ENCODE assay signal across 8 cellular contexts in genomic region chr1:247936965-247937734, GRCh38. TPM values are rescaled to one million over a fixed set of nuclear protein-coding genes. Genes with fewer than 3 reads are reported as not detected.
DNase-seq lines count a peak whose midpoint lies in the region; ATAC-seq, FAIRE-seq and TF ChIP-seq lines count a peak whose summit lies in the region.
"Not testable (repeated sequence)": the region's sequence is repeated elsewhere in the genome, so short reads cannot be mapped to it uniquely, and the experiment has no call there.

No MANE protein-coding gene starts in this region.

- TF ChIP-seq EP300 in H1 (IDR thresholded peaks at IDR 0.05; ENCODE audit: borderline replicate concordance in 1 of 2, low read depth in 2 of 2, low read length in 2 of 2), result not testable (repeated sequence)

- not testable (repeated sequence) for H2BK12ac ChIP-seq in H1 (ENCODE audit: low read depth, low read length)

- not testable (repeated sequence) for H3K56ac ChIP-seq in H1 (replicated peaks; ENCODE audit: insufficient read length, low read depth, low read length)

- not testable (repeated sequence) for H2BK120ac ChIP-seq in H1 (replicated peaks; ENCODE audit: low read depth, low read length)

- not testable (repeated sequence) for H3K23ac ChIP-seq in H1 (ENCODE audit: insufficient read length)

- H2BK20ac ChIP-seq in H1 (ENCODE audit: low read length), result not testable (repeated sequence)

- not testable (repeated sequence) for H3K18ac ChIP-seq in H1 (ENCODE audit: extremely low read depth, low read length)

- H3K4me3 ChIP-seq in CD8-positive, alpha-beta T cell (ENCODE audit: low read depth, low read length), result peak overlapping the region; percentile 50
- not testable (repeated sequence) for H3K4me3 ChIP-seq in OCI-LY3 (ENCODE audit: low read length)
- peak overlapping the region in 1 of 4 experiments; percentile 36; a peak in 1 of 8 replicates for H3K4me3 ChIP-seq in H1 (ENCODE audit: extremely low read depth in 1 of 4, insufficient read depth in 2 of 4, low read depth in 3 of 4, low read length in 4 of 4)

- not testable (repeated sequence) for H3K36me3 Mint-ChIP-seq in CD8-positive, alpha-beta T cell; memory B cell

- ATAC-seq in CD8-positive, alpha-beta T cell, result peak; percentile 92
- ATAC-seq in GM19468 (IDR thresholded peaks at IDR 0.05; ENCODE audit: extremely low read depth, unreplicated experiment) (peak; percentile 100), HG03439 (IDR thresholded peaks at IDR 0.05; ENCODE audit: unreplicated experiment) (peak; percentile 100), memory B cell (ENCODE audit: low read depth) (peak; percentile 96)

- H2AFZ ChIP-seq in OCI-LY3 (ENCODE audit: low read depth, low read length); H1 (ENCODE audit: low read length): not testable (repeated sequence)

- not testable (repeated sequence) for H3K27me3 ChIP-seq in CD8-positive, alpha-beta T cell (ENCODE audit: insufficient read depth, low read length); OCI-LY3 (ENCODE audit: low read depth, low read length); H1 (replicated peaks in 1 of 4; ENCODE audit: control insufficient read depth in 3 of 4, extremely low read depth in 1 of 4, insufficient read depth in 3 of 4, low read length in 3 of 4)

- not testable (repeated sequence) for H3K9ac ChIP-seq in OCI-LY3 (ENCODE audit: low read length); H1 (replicated peaks in 1 of 4; ENCODE audit: extremely low read depth in 1 of 4, low read depth in 3 of 4, low read length in 3 of 4)

- H2AK5ac ChIP-seq in H1 (ENCODE audit: low read depth, low read length), result not testable (repeated sequence)

- H3K4ac ChIP-seq in H1 (replicated peaks; ENCODE audit: insufficient read length, low read depth, low read length), result not testable (repeated sequence)

- not testable (repeated sequence) for H3K27ac ChIP-seq in CD8-positive, alpha-beta T cell (ENCODE audit: low read depth, low read length); OCI-LY3 (ENCODE audit: low read length); H1 (ENCODE audit: low read depth, low read length)

- not testable (repeated sequence) for H3K4me1 Mint-ChIP-seq in CD8-positive, alpha-beta T cell (ENCODE audit: low read depth); memory B cell

- H4K8ac ChIP-seq in H1 (ENCODE audit: extremely low read depth, insufficient read depth, low read length), result peak overlapping the region; percentile 51; the same call in 1 of the 2 replicates

- intact Hi-C loops in CD8-positive, alpha-beta T cell (cut with DNase I, micrococcal nuclease), result loop anchor here in 1 of 2 experiments (1.0 to 5.0 kb wide), 2 partner anchors 870 to 885 kb away; no protein-coding TSS in a partner anchor

- TF ChIP-seq RAD21 in H1 (IDR thresholded peaks at IDR 0.05 in 1 of 2, conservative IDR thresholded peaks at IDR 0.05 in 1 of 2; ENCODE audit: low read depth in 2 of 2, low read length in 2 of 2), result peak; percentile 80 to 85

- not testable (repeated sequence) for H4K91ac ChIP-seq in H1 (replicated peaks; ENCODE audit: insufficient read length, low read length)

- H2BK5ac ChIP-seq in H1 (ENCODE audit: low read depth, low read length), result not testable (repeated sequence)

- not testable (repeated sequence) for TF ChIP-seq POLR2A in H1 (IDR thresholded peaks at IDR 0.05; ENCODE audit: control extremely low read depth in 1 of 2, low read depth in 2 of 2, low read length in 2 of 2)

- not testable (repeated sequence) for H3K9me3 Mint-ChIP-seq in CD8-positive, alpha-beta T cell; memory B cell

- peak; percentile 96 for TF ChIP-seq CTCF in CD8-positive, alpha-beta T cell (IDR thresholded peaks at IDR 0.05)
- TF ChIP-seq CTCF in OCI-LY3 (IDR thresholded peaks at IDR 0.05; ENCODE audit: low read depth, low read length) (peak; percentile 55), H1 (IDR thresholded peaks at IDR 0.05; ENCODE audit: control extremely low read depth in 1 of 3, insufficient read depth in 1 of 3, low read depth in 1 of 3, low read length in 3 of 3) (peak; percentile 72 to 98 (median 88))

- peak overlapping the region; percentile 88 for H3K4me3 Mint-ChIP-seq in CD8-positive, alpha-beta T cell
- H3K4me3 Mint-ChIP-seq in memory B cell, result peak overlapping the region; percentile 76

- not testable (repeated sequence) for H3K79me2 ChIP-seq in OCI-LY3 (ENCODE audit: low read length); H1 (ENCODE audit: control insufficient read depth in 1 of 2, insufficient read depth in 2 of 2, low read length in 2 of 2)

- DNase-seq in CD8-positive, alpha-beta T cell, result peak; percentile 9 to 87 (median 77)
- DNase-seq in activated CD8-positive, alpha-beta memory T cell treated with anti-CD3 and anti-CD28 coated beads, Interleukin-2, amount 50 U/mL, for 48 hours, result peak; percentile 97
- peak; percentile 34 to 99 for DNase-seq in H1 (ENCODE audit: low read depth in 1 of 2, low spot score in 2 of 2)
- peak; percentile 77 to 90 for DNase-seq in memory B cell (ENCODE audit: low spot score in 2 of 2)
- peak; percentile 57 for DNase-seq in stimulated activated CD8-positive, alpha-beta memory T cell treated with anti-CD3 and anti-CD28 coated beads, Interleukin-12 subunit alpha, Interleukin-12 subunit beta, amount 100 ng/mL, for 1 hour (ENCODE audit: low read depth)

- FAIRE-seq in H1 (lab: Jason Lieb, UNC), result not testable (repeated sequence)

- peak overlapping the region; percentile 75 for H3K27ac Mint-ChIP-seq in CD8-positive, alpha-beta T cell
- not testable (repeated sequence) for H3K27ac Mint-ChIP-seq in memory B cell

- not testable (repeated sequence) for H4K5ac ChIP-seq in H1 (ENCODE audit: insufficient read length, low read depth, low read length)

- not testable (repeated sequence) for H2BK15ac ChIP-seq in H1 (ENCODE audit: low read length)

- CTCF ChIA-PET in CD8-positive, alpha-beta T cell (lab: Charles Lee), result interaction anchor here (0.8 to 1.3 kb wide), 2 partner anchors 19 to 38 kb away, joined by 3 to 5 read pairs; no protein-coding TSS in a partner anchor
- CTCF ChIA-PET in H1 (lab: Charles Lee; ENCODE audit: partially characterized antibody), result interaction anchor here (0.7 to 1.0 kb wide), 8 partner anchors 10 to 818 kb away, joined by 3 to 4 read pairs (median 3); partner anchors contain the start of genes LYPD8 and OR2AJ1

- POLR2A ChIA-PET in CD8-positive, alpha-beta T cell (lab: Charles Lee); H1 (lab: Charles Lee; ENCODE audit: partially characterized antibody): not testable (repeated sequence)

- H3K9me3 ChIP-seq in CD8-positive, alpha-beta T cell (ENCODE audit: low read length); OCI-LY3 (ENCODE audit: insufficient read depth, low read length): not testable (repeated sequence)
- H3K9me3 ChIP-seq in H1 (ENCODE audit: insufficient read depth in 2 of 2, low read depth in 1 of 2, low read length in 1 of 2), result peaks cover 60 to 65% of the 10 kb centered on the region in 2 experiments

- not testable (repeated sequence) for H3K79me1 ChIP-seq in H1 (ENCODE audit: low read depth, low read length)

- not testable (repeated sequence) for H4K20me1 ChIP-seq in OCI-LY3 (ENCODE audit: insufficient read depth, low read length); H1 (replicated peaks in 1 of 2; ENCODE audit: control insufficient read depth in 1 of 2, insufficient read depth in 2 of 2, low read length in 2 of 2)

- WGBS in H1 (ENCODE audit: extremely low coverage in 1 of 2, insufficient coverage in 1 of 2, insufficient read length in 1 of 2, insufficient replicate concordance in 2 of 2, low coverage in 1 of 2, low lambda C conversion rate in 2 of 2, missing lambda C conversion rate in 1 of 2), 2 experiments, result 72% methylated on average over 34 of the region's 44 CpGs; no CpG with 5 or more reads in 1 of the 2 experiments

- H3K4me1 ChIP-seq in CD8-positive, alpha-beta T cell (ENCODE audit: insufficient read depth, low read length); OCI-LY3 (ENCODE audit: low read length); H1 (replicated peaks in 1 of 4; ENCODE audit: control insufficient read depth in 3 of 4, insufficient read depth in 4 of 4, low read length in 3 of 4): not testable (repeated sequence)

- not testable (repeated sequence) for H3K23me2 ChIP-seq in H1 (ENCODE audit: low read depth, low read length)

- not testable (repeated sequence) for H3K14ac ChIP-seq in H1 (ENCODE audit: insufficient read length)

- not testable (repeated sequence) for H3K27me3 Mint-ChIP-seq in CD8-positive, alpha-beta T cell (ENCODE audit: low read depth); memory B cell

- H3K36me3 ChIP-seq in CD8-positive, alpha-beta T cell (ENCODE audit: insufficient read depth, low read length); OCI-LY3 (replicated peaks; ENCODE audit: low read depth, low read length); H1 (ENCODE audit: control insufficient read depth in 2 of 4, insufficient read depth in 4 of 4, low read length in 3 of 4): not testable (repeated sequence)

- not testable (repeated sequence) for H3K4me2 ChIP-seq in OCI-LY3 (ENCODE audit: low read length); H1 (ENCODE audit: insufficient read depth in 1 of 2, low read depth in 2 of 2, low read length in 2 of 2)

RNA-seq across cellular contexts. Expression of gene OR2L8, which starts 11.5 kb away (rescaled TPM):
- total RNA-seq in CD8-positive, alpha-beta T cell, result under 1 TPM; 0.35 to 0.36 TPM
- not detected in 2 replicates for total RNA-seq in H1 (2021; fragmentation: NEBNext Ultra II Directional; extraction: Animal tissue kit (Norgen Biotek cat#: 25700))
- not detected in 2 replicates for polyA plus RNA-seq in H1 (2011; rRNA removed)
- polyA plus RNA-seq in H1 (2011; cell fraction: cytosol; rRNA removed), result not detected
- not detected for polyA plus RNA-seq in H1 (2011; cell fraction: nucleus; rRNA removed)
- polyA plus RNA-seq in H1 (2012, experiment 1 of 2), result not detected in 4 replicates
- polyA plus RNA-seq in H1 (2012, experiment 2 of 2), result not detected
- not detected for polyA plus RNA-seq in H1 (2013, experiment 1 of 2)
- not detected for polyA plus RNA-seq in H1 (2013, experiment 2 of 2)
- polyA minus RNA-seq in H1 (2011; rRNA and poly(A)+ RNA removed), result 0.20 TPM in 1 of 2 replicates, not detected in the other
- polyA minus RNA-seq in H1 (2011; cell fraction: cytosol; rRNA and poly(A)+ RNA removed), result not detected
- polyA minus RNA-seq in H1 (2011; cell fraction: nucleus; rRNA and poly(A)+ RNA removed), result not detected

RNA-seq across cellular contexts. Expression of gene OR2AJ1, which starts 12.5 kb away (rescaled TPM):
- total RNA-seq in CD8-positive, alpha-beta T cell, result not detected
- not detected in 2 replicates for total RNA-seq in H1 (2021; fragmentation: NEBNext Ultra II Directional; extraction: Animal tissue kit (Norgen Biotek cat#: 25700))
- polyA plus RNA-seq in H1 (2011; rRNA removed), result not detected in 2 replicates
- polyA plus RNA-seq in H1 (2011; cell fraction: cytosol; rRNA removed), result not detected
- polyA plus RNA-seq in H1 (2011; cell fraction: nucleus; rRNA removed), result not detected
- not detected in 4 replicates for polyA plus RNA-seq in H1 (2012, experiment 1 of 2)
- polyA plus RNA-seq in H1 (2012, experiment 2 of 2), result not detected
- not detected for polyA plus RNA-seq in H1 (2013, experiment 1 of 2)
- not detected for polyA plus RNA-seq in H1 (2013, experiment 2 of 2)
- not detected in 2 replicates for polyA minus RNA-seq in H1 (2011; rRNA and poly(A)+ RNA removed)
- not detected for polyA minus RNA-seq in H1 (2011; cell fraction: cytosol; rRNA and poly(A)+ RNA removed)
- polyA minus RNA-seq in H1 (2011; cell fraction: nucleus; rRNA and poly(A)+ RNA removed), result not detected

RNA-seq across cellular contexts. Expression of gene OR2T8, which starts 17.1 kb away (rescaled TPM):
- not detected for total RNA-seq in CD8-positive, alpha-beta T cell
- total RNA-seq in H1 (2021; fragmentation: NEBNext Ultra II Directional; extraction: Animal tissue kit (Norgen Biotek cat#: 25700)), result not detected in 2 replicates
- not detected in 2 replicates for polyA plus RNA-seq in H1 (2011; rRNA removed)
- not detected for polyA plus RNA-seq in H1 (2011; cell fraction: cytosol; rRNA removed)
- polyA plus RNA-seq in H1 (2011; cell fraction: nucleus; rRNA removed), result not detected
- not detected in 4 replicates for polyA plus RNA-seq in H1 (2012, experiment 1 of 2)
- polyA plus RNA-seq in H1 (2012, experiment 2 of 2), result not detected
- not detected for polyA plus RNA-seq in H1 (2013, experiment 1 of 2)
- polyA plus RNA-seq in H1 (2013, experiment 2 of 2), result not detected
- polyA minus RNA-seq in H1 (2011; rRNA and poly(A)+ RNA removed), result not detected in 2 replicates
- polyA minus RNA-seq in H1 (2011; cell fraction: cytosol; rRNA and poly(A)+ RNA removed), result not detected
- polyA minus RNA-seq in H1 (2011; cell fraction: nucleus; rRNA and poly(A)+ RNA removed), result not detected

RNA-seq across cellular contexts. Expression of gene OR2AK2, which starts 27.9 kb away (rescaled TPM):
- total RNA-seq in CD8-positive, alpha-beta T cell, result under 1 TPM; 0.62 to 0.69 TPM
- not detected in 2 replicates for total RNA-seq in H1 (2021; fragmentation: NEBNext Ultra II Directional; extraction: Animal tissue kit (Norgen Biotek cat#: 25700))
- polyA plus RNA-seq in H1 (2011; rRNA removed), result not detected in 2 replicates
- polyA plus RNA-seq in H1 (2011; cell fraction: cytosol; rRNA removed), result not detected
- not detected for polyA plus RNA-seq in H1 (2011; cell fraction: nucleus; rRNA removed)
- not detected in 4 replicates for polyA plus RNA-seq in H1 (2012, experiment 1 of 2)
- not detected for polyA plus RNA-seq in H1 (2012, experiment 2 of 2)
- 0.04 TPM for polyA plus RNA-seq in H1 (2013, experiment 1 of 2)
- polyA plus RNA-seq in H1 (2013, experiment 2 of 2), result not detected
- not detected in 2 replicates for polyA minus RNA-seq in H1 (2011; rRNA and poly(A)+ RNA removed)
- not detected for polyA minus RNA-seq in H1 (2011; cell fraction: cytosol; rRNA and poly(A)+ RNA removed)
- polyA minus RNA-seq in H1 (2011; cell fraction: nucleus; rRNA and poly(A)+ RNA removed), result not detected

RNA-seq across cellular contexts. Expression of gene OR2W3, which starts 41.8 kb away (rescaled TPM):
- not detected for total RNA-seq in CD8-positive, alpha-beta T cell
- total RNA-seq in H1 (2021; fragmentation: NEBNext Ultra II Directional; extraction: Animal tissue kit (Norgen Biotek cat#: 25700)), result 0.82 and 1.1 TPM in 2 replicates
- polyA plus RNA-seq in H1 (2011; rRNA removed), result 0.08 and 0.12 TPM in 2 replicates
- polyA plus RNA-seq in H1 (2011; cell fraction: cytosol; rRNA removed), result not detected
- not detected for polyA plus RNA-seq in H1 (2011; cell fraction: nucleus; rRNA removed)
- not detected in 4 replicates for polyA plus RNA-seq in H1 (2012, experiment 1 of 2)
- polyA plus RNA-seq in H1 (2012, experiment 2 of 2), result not detected
- 0.41 TPM for polyA plus RNA-seq in H1 (2013, experiment 1 of 2)
- polyA plus RNA-seq in H1 (2013, experiment 2 of 2), result 0.61 TPM
- 0.51 TPM in 1 of 2 replicates, not detected in the other for polyA minus RNA-seq in H1 (2011; rRNA and poly(A)+ RNA removed)
- polyA minus RNA-seq in H1 (2011; cell fraction: cytosol; rRNA and poly(A)+ RNA removed), result not detected
- polyA minus RNA-seq in H1 (2011; cell fraction: nucleus; rRNA and poly(A)+ RNA removed), result not detected
